27 cellular contexts compared by ENCODE assay signal in genomic region chr2:118423776-118424175, GRCh38.
"Had no signal": no experiment of that assay in that cellular context is flagged by ENCODE, and none has a peak within 500 bp of the region (broad histone marks: within the 10 kb centered on the region; RNA-seq: fewer than 3 reads in every experiment).

No MANE protein-coding gene starts in this region.

- ATAC-seq: naive thymus-derived CD8-positive, alpha-beta T cell; natural killer cell treated with Interleukin-12 subunit alpha and Interleukin-12 subunit beta and Interleukin-15 and Interleukin-18, amount 100 ng/mL, for 72 hours; psoas muscle; right cardiac atrium; right lobe of liver; stimulated activated naive B cell treated with anti-CD40 and anti-IgM and Interleukin-4, amounts not matched to agents 10 μg/mL and 1 μg/mL and 100 μg/mL, for 72 hours had no signal

- H3K9ac ChIP-seq: neural progenitor cell, parathyroid adenoma had no signal

- H2AFZ ChIP-seq: neural progenitor cell, parathyroid adenoma had no signal

- H3K9me3 Mint-ChIP-seq: stimulated activated naive CD8-positive, alpha-beta T cell treated with anti-CD3 and anti-CD28 coated beads, Interleukin-15, Interleukin-2, amounts not matched to agents 100 ng/mL and 50 ng/mL, for 24 hours had no signal

- DNase-seq: naive B cell; naive thymus-derived CD8-positive, alpha-beta T cell; occipital lobe; ovary; psoas muscle; right cardiac atrium; right lobe of liver; sigmoid colon; small intestine; stimulated activated CD4-positive, alpha-beta T cell treated with anti-CD3 and anti-CD28 coated beads, Interleukin-15, amount 100 ng/mL, for 24 hours; stimulated activated CD4-positive, alpha-beta T cell treated with anti-CD3 and anti-CD28 coated beads, Interleukin-2, amount 100 ng/mL, for 24 hours; stimulated activated CD4-positive, alpha-beta T cell treated with anti-CD3 and anti-CD28 coated beads, Interleukin-2, amount 100 ng/mL, for 48 hours; stimulated activated CD4-positive, alpha-beta T cell treated with anti-CD3 and anti-CD28 coated beads, Interleukin-4, amount 100 ng/mL, for 24 hours; stimulated activated naive B cell treated with anti-CD40 and anti-IgM and Interleukin-4, amounts not matched to agents 10 μg/mL and 1 μg/mL and 100 μg/mL, for 72 hours; stimulated activated naive CD4-positive, alpha-beta T cell treated with Interleukin-2 at 50 U/mL for 16 hours; stomach; thyroid gland; trophoblast cell; uterus had no signal

- H3K36me3 Mint-ChIP-seq: naive B cell; neural progenitor cell; stimulated activated naive B cell treated with anti-CD40 and anti-IgM and Interleukin-4, amounts not matched to agents 10 μg/mL and 1 μg/mL and 100 μg/mL, for 72 hours had no signal

- H3K4me3 Mint-ChIP-seq: naive B cell; naive thymus-derived CD8-positive, alpha-beta T cell; natural killer cell treated with Interleukin-12 subunit alpha and Interleukin-12 subunit beta and Interleukin-15 and Interleukin-18, amount 100 ng/mL, for 72 hours; neural progenitor cell; stimulated activated naive B cell treated with anti-CD40 and anti-IgM and Interleukin-4, amounts not matched to agents 10 μg/mL and 1 μg/mL and 100 μg/mL, for 72 hours; stimulated activated naive CD8-positive, alpha-beta T cell treated with anti-CD3 and anti-CD28 coated beads, Interleukin-15, Interleukin-2, amounts not matched to agents 100 ng/mL and 50 ng/mL, for 24 hours had no signal

- H3K9me3 ChIP-seq: ovary, psoas muscle, thoracic aorta, thyroid gland, upper lobe of left lung, uterus had no signal

- H3K4me3 ChIP-seq: neural progenitor cell, ovary, psoas muscle, right lobe of liver, sigmoid colon, stomach, thoracic aorta, thyroid gland, tibial nerve, upper lobe of left lung, uterus had no signal

- H3K79me2 ChIP-seq: parathyroid adenoma had no signal

- H3K27ac Mint-ChIP-seq: naive B cell; naive thymus-derived CD8-positive, alpha-beta T cell; natural killer cell treated with Interleukin-12 subunit alpha and Interleukin-12 subunit beta and Interleukin-15 and Interleukin-18, amount 100 ng/mL, for 72 hours; neural progenitor cell; progenitor cell of endocrine pancreas; stimulated activated naive B cell treated with anti-CD40 and anti-IgM and Interleukin-4, amounts not matched to agents 10 μg/mL and 1 μg/mL and 100 μg/mL, for 72 hours; stimulated activated naive CD8-positive, alpha-beta T cell treated with anti-CD3 and anti-CD28 coated beads, Interleukin-15, Interleukin-2, amounts not matched to agents 100 ng/mL and 50 ng/mL, for 24 hours had no signal

- H3K4me1 Mint-ChIP-seq: naive B cell; naive thymus-derived CD8-positive, alpha-beta T cell; neural progenitor cell; stimulated activated naive B cell treated with anti-CD40 and anti-IgM and Interleukin-4, amounts not matched to agents 10 μg/mL and 1 μg/mL and 100 μg/mL, for 72 hours had no signal

- H3K27me3 Mint-ChIP-seq: stimulated activated naive B cell treated with anti-CD40 and anti-IgM and Interleukin-4, amounts not matched to agents 10 μg/mL and 1 μg/mL and 100 μg/mL, for 72 hours had no signal

- H3K36me3 ChIP-seq: neural progenitor cell, ovary, right lobe of liver, sigmoid colon, stomach, thoracic aorta, thyroid gland, tibial nerve, upper lobe of left lung, uterus had no signal

- H3K4me2 ChIP-seq: neural progenitor cell had no signal

- H3K27ac ChIP-seq: neural progenitor cell, ovary, parathyroid adenoma, psoas muscle, right lobe of liver, sigmoid colon, stomach, thoracic aorta, thyroid gland, tibial nerve, upper lobe of left lung, uterus had no signal

- H3K4me1 ChIP-seq: neural progenitor cell, parathyroid adenoma, psoas muscle, right lobe of liver, sigmoid colon, stomach, thyroid gland, tibial nerve, upper lobe of left lung, uterus had no signal

- H3K27me3 ChIP-seq: ovary, right lobe of liver, stomach, thyroid gland, tibial nerve, upper lobe of left lung, uterus had no signal
